In genomic region chr3:148158210-148158609, GRCh38 we compare ENCODE assay signal across 12 cellular contexts.
DNase-seq lines count a peak whose midpoint lies in the region; ATAC-seq and TF ChIP-seq lines count a peak whose summit lies in the region.
"Had no signal": no experiment of that assay in that cellular context is flagged by ENCODE, and none has a peak within 500 bp of the region (broad histone marks: within the 10 kb centered on the region; RNA-seq: fewer than 3 reads in every experiment).

No MANE protein-coding gene starts in this region.

- H3K4me3 ChIP-seq in SK-N-SH (ENCODE audit: low read depth in 2 of 2, low read length in 1 of 2): no peak overlapping the region
- no peak overlapping the region for H3K4me3 ChIP-seq in CD8-positive, alpha-beta memory T cell (ENCODE audit: low read length)
- H3K4me3 ChIP-seq: thoracic aorta had no signal

- no peak overlapping the region for H3K4me2 ChIP-seq in SK-N-SH
- H3K4me2 ChIP-seq: KMS-11 had no signal

- TF ChIP-seq RAD21 in SK-N-SH (IDR thresholded peaks at IDR 0.05; ENCODE audit: low read length): no peak

- H4K20me1 ChIP-seq in SK-N-SH (ENCODE audit: insufficient read depth): no peaks in the 10 kb centered on the region

- H3K27ac ChIP-seq in SK-N-SH (ENCODE audit: low read depth in 2 of 2, low read length in 1 of 2): no peak overlapping the region
- H3K27ac ChIP-seq in foreskin keratinocyte: no peak overlapping the region
- H3K27ac ChIP-seq in substantia nigra (ENCODE audit: low read depth, low read length, poor library complexity, severe bottlenecking): no peak overlapping the region
- H3K27ac ChIP-seq in CD8-positive, alpha-beta memory T cell (ENCODE audit: low read depth, low read length): no peak overlapping the region
- H3K27ac ChIP-seq: KMS-11, thoracic aorta had no signal

- TF ChIP-seq EP300 in SK-N-SH (IDR thresholded peaks at IDR 0.05; ENCODE audit: borderline replicate concordance in 1 of 2, low read depth in 1 of 2, low read length in 1 of 2): no peak

- H3K27me3 ChIP-seq in SK-N-SH (ENCODE audit: insufficient read depth): no peaks in the 10 kb centered on the region
- H3K27me3 ChIP-seq in foreskin keratinocyte: no peaks in the 10 kb centered on the region
- H3K27me3 ChIP-seq in CD8-positive, alpha-beta memory T cell (ENCODE audit: insufficient read depth, low read length, poor library complexity, severe bottlenecking): no peaks in the 10 kb centered on the region

- CTCF ChIA-PET in SK-N-SH (lab: Yijun Ruan, JAX): no interaction called here
- CTCF ChIA-PET in CD8-positive, alpha-beta memory T cell (lab: Charles Lee): interaction anchor here (1.0 kb wide), 1 partner anchor 9 kb away, joined by 3 read pairs; no protein-coding TSS in a partner anchor

- H3K27ac Mint-ChIP-seq in CD8-positive, alpha-beta memory T cell: no peak overlapping the region
- H3K27ac Mint-ChIP-seq: natural killer cell had no signal

- ATAC-seq in foreskin keratinocyte: peak; percentile 75
- ATAC-seq: natural killer cell had no signal

- POLR2A ChIA-PET in SK-N-SH (lab: Yijun Ruan, JAX): no interaction called here
- POLR2A ChIA-PET in CD8-positive, alpha-beta memory T cell (lab: Charles Lee): no interaction called here

- no peaks in the 10 kb centered on the region for H3F3A ChIP-seq in SK-N-SH (replicated peaks; ENCODE audit: insufficient read depth)

- no peaks in the 10 kb centered on the region for H3K9me2 ChIP-seq in SK-N-SH

- no peaks in the 10 kb centered on the region for H3K27me3 Mint-ChIP-seq in CD8-positive, alpha-beta memory T cell

- no peaks in the 10 kb centered on the region for H3K36me3 ChIP-seq in SK-N-SH (replicated peaks in 1 of 2; ENCODE audit: control insufficient read depth in 1 of 2, insufficient read depth in 2 of 2, low read length in 1 of 2)
- no peaks in the 10 kb centered on the region for H3K36me3 ChIP-seq in CD8-positive, alpha-beta memory T cell (ENCODE audit: insufficient read depth, low read length)
- H3K36me3 ChIP-seq: thoracic aorta had no signal

- H3K4me3 Mint-ChIP-seq in CD8-positive, alpha-beta memory T cell: no peak overlapping the region
- H3K4me3 Mint-ChIP-seq: natural killer cell had no signal

- 32% methylated on average over 3 of the region's 3 CpGs for WGBS in SK-N-SH (ENCODE audit: low lambda C conversion rate)

- H3K4me1 ChIP-seq in SK-N-SH (ENCODE audit: control insufficient read depth in 1 of 2, insufficient read depth in 2 of 2, low read depth in 1 of 2, low read length in 1 of 2) (no peaks in the 10 kb centered on the region), foreskin keratinocyte (no peaks in the 10 kb centered on the region)
- H3K4me1 ChIP-seq in CD8-positive, alpha-beta memory T cell (ENCODE audit: insufficient read depth, low read length): no peaks in the 10 kb centered on the region

- TF ChIP-seq CTCF in SK-N-SH (IDR thresholded peaks at IDR 0.05) (no peak), foreskin keratinocyte (conservative IDR thresholded peaks at IDR 0.05) (no peak)

- no peaks in the 10 kb centered on the region for H3K79me2 ChIP-seq in SK-N-SH (ENCODE audit: insufficient read depth)

- peaks cover 0 to 14% (median 5%) of the 10 kb centered on the region in 5 donors for H3K9me3 Mint-ChIP-seq in CD8-positive, alpha-beta memory T cell
- H3K9me3 Mint-ChIP-seq: natural killer cell had no signal

- H3K4me1 Mint-ChIP-seq in CD8-positive, alpha-beta memory T cell: no peaks in the 10 kb centered on the region
- H3K4me1 Mint-ChIP-seq: natural killer cell had no signal

- no peaks in the 10 kb centered on the region for H3K9me3 ChIP-seq in SK-N-SH
- H3K9me3 ChIP-seq in CD8-positive, alpha-beta memory T cell (ENCODE audit: low read length): no peaks in the 10 kb centered on the region
- H3K9me3 ChIP-seq: thoracic aorta had no signal

- H3K9ac ChIP-seq in SK-N-SH: no peak overlapping the region
- H3K9ac ChIP-seq: KMS-11 had no signal

- peak overlapping the region; percentile 30; the same call in 1 of the 2 replicates for H2AFZ ChIP-seq in SK-N-SH (ENCODE audit: low read depth)

- H3K36me3 Mint-ChIP-seq in CD8-positive, alpha-beta memory T cell: no peaks in the 10 kb centered on the region
- H3K36me3 Mint-ChIP-seq: natural killer cell had no signal

- DNase-seq in HK-2 (ENCODE audit: unreplicated experiment) (peak; percentile 10), SK-N-SH (no peak), foreskin keratinocyte (peak; percentile 2 to 47), substantia nigra (lab: John Stamatoyannopoulos, UW) (peak in 28 of 49 donors; percentile 0 to 62 (median 7))
- DNase-seq in NK-92 treated with Interleukin-12 subunit alpha and Interleukin-12 subunit beta, amount 100 ng/mL, for 24 hours (lab: John Stamatoyannopoulos, UW): no peak
- DNase-seq in CD8-positive, alpha-beta memory T cell: no peak
- DNase-seq in stimulated activated CD4-positive, alpha-beta T cell treated with anti-CD3 and anti-CD28 coated beads, Interleukin-4, amount 100 ng/mL, for 4 hours: no peak
- DNase-seq: activated CD8-positive, alpha-beta memory T cell treated with anti-CD3 and anti-CD28 coated beads, Interleukin-2, amount 50 U/mL, for 48 hours; natural killer cell; stimulated activated CD4-positive, alpha-beta T cell treated with anti-CD3 and anti-CD28 coated beads, Interleukin-4, amount 100 ng/mL, for 24 hours had no signal

TF ChIP-seq in SK-N-SH, 30 proteins besides CTCF, POLR2A, EP300 and RAD21 (continues in another document):
- TF ChIP-seq GABPA (IDR thresholded peaks at IDR 0.05; ENCODE audit: low read depth) (no peak), FOSL2 (IDR thresholded peaks at IDR 0.05; ENCODE audit: borderline replicate concordance, low read depth) (peak; percentile 46; the same call in 1 of the 2 replicates), ZBTB33 (IDR thresholded peaks at IDR 0.05; ENCODE audit: borderline replicate concordance, low read depth) (no peak), RXRA (IDR thresholded peaks at IDR 0.05; ENCODE audit: borderline replicate concordance, low read depth) (no peak), FOXJ3 (CRISPR knock-in tag; IDR thresholded peaks at IDR 0.05) (no peak), JUND (IDR thresholded peaks at IDR 0.05) (peak; percentile 49), TCF12 (IDR thresholded peaks at IDR 0.05) (no peak), POLR2AphosphoS5 (IDR thresholded peaks at IDR 0.05; ENCODE audit: low read depth, low read length) (no peak), MEF2A (IDR thresholded peaks at IDR 0.05; ENCODE audit: borderline replicate concordance, low read depth) (no peak), PBX3 (IDR thresholded peaks at IDR 0.05) (no peak), NFIC (IDR thresholded peaks at IDR 0.05; ENCODE audit: borderline replicate concordance) (peak; percentile 20; the same call in 1 of the 2 replicates), RFX5 (IDR thresholded peaks at IDR 0.05; ENCODE audit: low read length) (no peak), TEAD4 (IDR thresholded peaks at IDR 0.05; ENCODE audit: borderline replicate concordance, insufficient read depth) (no peak), MXI1 (IDR thresholded peaks at IDR 0.05; ENCODE audit: low read depth, low read length) (no peak), GATA2 (CRISPR knock-in tag; IDR thresholded peaks at IDR 0.05) (no peak), CHD2 (IDR thresholded peaks at IDR 0.05; ENCODE audit: low read length, partially characterized antibody) (no peak), USF1 (IDR thresholded peaks at IDR 0.05; ENCODE audit: borderline replicate concordance, low read depth) (peak; percentile 62; the same call in 1 of the 2 replicates), ELF1 (IDR thresholded peaks at IDR 0.05) (no peak), YY1 (IDR thresholded peaks at IDR 0.05; ENCODE audit: low read depth) (no peak), EZH2phosphoT487 (IDR thresholded peaks at IDR 0.05; ENCODE audit: borderline replicate concordance, low read depth) (no peak), SIN3A (IDR thresholded peaks at IDR 0.05; ENCODE audit: borderline replicate concordance, low read depth, low read length) (no peak), NRF1 (IDR thresholded peaks at IDR 0.05; ENCODE audit: low read depth, low read length) (no peak), FOXM1 (IDR thresholded peaks at IDR 0.05; ENCODE audit: low read depth) (no peak), TAF1 (IDR thresholded peaks at IDR 0.05; ENCODE audit: borderline replicate concordance, low read depth, low read length) (no peak), RCOR1 (IDR thresholded peaks at IDR 0.05; ENCODE audit: low read length) (no peak)

Comparison
In these comparisons a context has a peak if more than half of its experiments do, and no peak if none do; other contexts are left out.
1. DNase-seq: peak in HK-2 (single experiment), foreskin keratinocyte (2 of 2) and substantia nigra (28 of 49); none in SK-N-SH (single experiment), NK-92 treated with Interleukin-12 subunit alpha and Interleukin-12 subunit beta, amount 100 ng/mL, for 24 hours (single experiment), CD8-positive, alpha-beta memory T cell (0 of 5) and stimulated activated CD4-positive, alpha-beta T cell treated with anti-CD3 and anti-CD28 coated beads, Interleukin-4, amount 100 ng/mL, for 4 hours (0 of 2).